ENCODE assay signal across 31 cellular contexts in genomic region chr11:1736447-1736992, GRCh38. TPM values are rescaled to one million over a fixed set of nuclear protein-coding genes. Genes with fewer than 3 reads are reported as not detected.
"Had no signal": no experiment of that assay in that cellular context is flagged by ENCODE, and none has a peak within 500 bp of the region (broad histone marks: within the 10 kb centered on the region; RNA-seq: fewer than 3 reads in every experiment).

No MANE protein-coding gene starts in this region.

- DNase-seq: activated CD4-positive, alpha-beta T cell treated with anti-CD3 and anti-CD28 coated beads, Interleukin-2, amount 10 ng/mL, durations not matched to agents 7 days and 5 days; activated CD4-positive, CD25-positive, alpha-beta regulatory T cell treated with anti-CD3 and anti-CD28 coated beads, Interleukin-2, amount 50 U/mL, for 72 hours; activated CD8-positive, alpha-beta memory T cell treated with anti-CD3 and anti-CD28 coated beads, Interleukin-2, amount 10 ng/mL, durations not matched to agents 7 days and 5 days; activated CD8-positive, alpha-beta T cell treated with anti-CD3 and anti-CD28 coated beads for 36 hours; activated gamma-delta T cell; activated T-cell treated with anti-CD3 and anti-CD28 coated beads for 4 hours; dermis blood vessel endothelial cell; effector CD8-positive, alpha-beta T cell; erythroblast; foreskin fibroblast; heart right ventricle; left colon; mesenchymal stem cell; pancreas; right cardiac atrium; stimulated activated CD4-positive, alpha-beta T cell treated with anti-CD3 and anti-CD28 coated beads, Interleukin-1b, Interleukin-23, amount 100 ng/mL, for 48 hours; T-helper 17 cell; trophoblast cell; uterus had no signal

- H3K9me3 ChIP-seq: pancreas had no signal

- H3K27ac Mint-ChIP-seq: activated CD4-positive, alpha-beta T cell treated with anti-CD3 and anti-CD28 coated beads, Interleukin-2, amount 10 ng/mL, durations not matched to agents 7 days and 5 days; activated CD8-positive, alpha-beta memory T cell treated with anti-CD3 and anti-CD28 coated beads, Interleukin-2, amount 10 ng/mL, durations not matched to agents 7 days and 5 days; activated CD8-positive, alpha-beta T cell treated with anti-CD3 and anti-CD28 coated beads for 36 hours; nephron; stimulated activated memory B cell treated with anti-CD40 and anti-IgM and Interleukin-4, amounts not matched to agents 10 μg/mL and 1 μg/mL and 100 μg/mL, for 72 hours; T-helper 17 cell had no signal

- H3K27ac ChIP-seq: heart right ventricle, pancreas, skin epidermis, uterus, VCaP had no signal

- ATAC-seq: activated CD8-positive, alpha-beta memory T cell treated with anti-CD3 and anti-CD28 coated beads, Interleukin-2, amount 10 ng/mL, durations not matched to agents 7 days and 5 days; activated CD8-positive, alpha-beta T cell treated with anti-CD3 and anti-CD28 coated beads for 36 hours; heart right ventricle; left colon; pancreas; right cardiac atrium; stimulated activated memory B cell treated with anti-CD40 and anti-IgM and Interleukin-4, amounts not matched to agents 10 μg/mL and 1 μg/mL and 100 μg/mL, for 72 hours; T-helper 17 cell had no signal

- H3K9me3 Mint-ChIP-seq: activated naive CD4-positive, alpha-beta T cell treated with anti-CD3 and anti-CD28 coated beads, Interleukin-2, amount 50 U/mL, for 24 hours had no signal

- H3K4me1 Mint-ChIP-seq: nephron had no signal

- H3K27me3 Mint-ChIP-seq: stimulated activated memory B cell treated with anti-CD40 and anti-IgM and Interleukin-4, amounts not matched to agents 10 μg/mL and 1 μg/mL and 100 μg/mL, for 72 hours had no signal

- H3K27me3 ChIP-seq: pancreas had no signal

- H3K4me3 ChIP-seq: heart right ventricle, pancreas, skin epidermis, uterus had no signal

- H3K4me1 ChIP-seq: heart right ventricle, pancreas, uterus had no signal

- H3K36me3 ChIP-seq: heart right ventricle, pancreas, uterus had no signal

- H3K4me3 Mint-ChIP-seq: activated CD4-positive, alpha-beta T cell treated with anti-CD3 and anti-CD28 coated beads, Interleukin-2, amount 10 ng/mL, durations not matched to agents 7 days and 5 days; activated CD8-positive, alpha-beta memory T cell treated with anti-CD3 and anti-CD28 coated beads, Interleukin-2, amount 10 ng/mL, durations not matched to agents 7 days and 5 days; activated CD8-positive, alpha-beta T cell treated with anti-CD3 and anti-CD28 coated beads for 36 hours; activated naive CD4-positive, alpha-beta T cell treated with anti-CD3 and anti-CD28 coated beads, Interleukin-2, amount 50 U/mL, for 24 hours; nephron; stimulated activated memory B cell treated with anti-CD40 and anti-IgM and Interleukin-4, amounts not matched to agents 10 μg/mL and 1 μg/mL and 100 μg/mL, for 72 hours; T-helper 17 cell had no signal

- H3K36me3 Mint-ChIP-seq: activated naive CD4-positive, alpha-beta T cell treated with anti-CD3 and anti-CD28 coated beads, Interleukin-2, amount 50 U/mL, for 24 hours had no signal

- FAIRE-seq: keratinocyte, pancreas had no signal

RNA-seq across cellular contexts. Expression of gene KRTAP5-6, which starts 39.5 kb away (rescaled TPM):
- total RNA-seq: activated CD4-positive, alpha-beta T cell treated with anti-CD3 and anti-CD28 coated beads, Interleukin-2, amount 10 ng/mL, durations not matched to agents 7 days and 5 days; activated CD8-positive, alpha-beta memory T cell treated with anti-CD3 and anti-CD28 coated beads, Interleukin-2, amount 10 ng/mL, durations not matched to agents 7 days and 5 days; activated CD8-positive, alpha-beta T cell treated with anti-CD3 and anti-CD28 coated beads for 36 hours; cardiac septum; dermis blood vessel endothelial cell; fibroblast of lung; heart right ventricle; left colon; mononuclear cell; myocyte; pancreas; pulmonary artery endothelial cell; right cardiac atrium; T-helper 17 cell; temporal lobe; uterus had no signal
- polyA plus RNA-seq: fibroblast of lung, heart right ventricle, keratinocyte, pancreas, right cardiac atrium had no signal
